16 cellular contexts compared by ENCODE assay signal in the genomic region with DNA sequence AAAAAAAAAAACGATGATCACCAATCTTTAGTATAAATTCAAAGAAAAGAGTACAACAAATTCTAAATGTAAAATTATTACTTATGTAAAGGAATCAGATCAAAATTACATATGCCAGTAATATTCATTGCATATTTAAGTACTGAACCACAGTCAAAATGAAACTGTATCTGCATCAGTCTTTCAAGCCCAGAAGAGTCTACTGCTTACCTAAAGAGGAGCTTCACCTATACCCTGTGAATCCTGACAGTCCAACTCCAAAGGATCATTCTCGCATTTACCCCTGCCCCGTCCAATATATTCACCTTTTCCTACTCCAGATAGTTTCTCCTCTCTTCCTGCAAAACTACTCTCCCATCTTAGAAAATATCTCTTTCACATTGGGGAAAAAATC. TPM values are rescaled to one million over a fixed set of nuclear protein-coding genes. Genes with fewer than 3 reads are reported as not detected.
DNase-seq lines count a peak whose midpoint lies in the region; ATAC-seq, FAIRE-seq and TF ChIP-seq lines count a peak whose summit lies in the region.
"Had no signal": no experiment of that assay in that cellular context is flagged by ENCODE, and none has a peak within 500 bp of the region (broad histone marks: within the 10 kb centered on the region; RNA-seq: fewer than 3 reads in every experiment).

No MANE protein-coding gene starts in this region.

- DNase-seq in activated T-cell treated with anti-CD3 and anti-CD28 coated beads, Interleukin-2, amount 50 U/mL, for 72 hours, result no peak
- no peak for DNase-seq in activated T-cell treated with anti-CD3 and anti-CD28 coated beads for 4 hours
- no peak for DNase-seq in SK-N-SH
- no peak for DNase-seq in naive thymus-derived CD8-positive, alpha-beta T cell
- no peak for DNase-seq in NCI-H2196 (lab: John Stamatoyannopoulos, UW; ENCODE audit: unreplicated experiment)
- no peak for DNase-seq in pancreas
- DNase-seq: activated CD4-positive, CD25-positive, alpha-beta regulatory T cell; activated effector memory CD4-positive, alpha-beta T cell treated with Interleukin-2 at 50 U/mL for 16 hours; heart right ventricle; islet precursor cell; NCI-H1436; ovary; uterus had no signal

- H3K9ac ChIP-seq in SK-N-SH, result no peak overlapping the region

- H3K27ac Mint-ChIP-seq in activated T-cell treated with anti-CD3 and anti-CD28 coated beads, Interleukin-2, amount 50 U/mL, for 72 hours, result peak overlapping the region; percentile 34
- peak overlapping the region in 6 of 10 donors; percentile 1 to 49 (median 9) for H3K27ac Mint-ChIP-seq in naive thymus-derived CD8-positive, alpha-beta T cell

- no peaks in the 10 kb centered on the region for H3K9me3 Mint-ChIP-seq in activated T-cell treated with anti-CD3 and anti-CD28 coated beads, Interleukin-2, amount 50 U/mL, for 72 hours
- no peaks in the 10 kb centered on the region for H3K9me3 Mint-ChIP-seq in naive thymus-derived CD8-positive, alpha-beta T cell

- H3K4me3 ChIP-seq in SK-N-SH (ENCODE audit: low read depth in 2 of 2, low read length in 1 of 2), result no peak overlapping the region
- H3K4me3 ChIP-seq in pancreas, result no peak overlapping the region
- H3K4me3 ChIP-seq: heart right ventricle, ovary, uterus had no signal

- H3K9me3 ChIP-seq in SK-N-SH, result no peaks in the 10 kb centered on the region
- no peaks in the 10 kb centered on the region for H3K9me3 ChIP-seq in pancreas
- H3K9me3 ChIP-seq: heart right ventricle, ovary, uterus had no signal

- peak overlapping the region; percentile 23; the same call in 1 of the 2 replicates for H3K4me2 ChIP-seq in SK-N-SH

- 81% methylated on average over 3 of the region's 3 CpGs for whole genome bisulfite sequencing in SK-N-SH (ENCODE audit: low lambda C conversion rate)
- 84 to 87% methylated on average over 3 of the region's 3 CpGs for WGBS in pancreas, 2 donors

- H3K36me3 Mint-ChIP-seq in activated T-cell treated with anti-CD3 and anti-CD28 coated beads, Interleukin-2, amount 50 U/mL, for 72 hours (ENCODE audit: insufficient read depth in 2 of 2), result peaks cover 9 to 12% of the 10 kb centered on the region in 2 donors
- peaks cover 4 to 53% (median 21%) of the 10 kb centered on the region in 3 donors for H3K36me3 Mint-ChIP-seq in naive thymus-derived CD8-positive, alpha-beta T cell

- FAIRE-seq in pancreas (lab: Jason Lieb, UNC), result no peak
- FAIRE-seq: D721Med had no signal

- H3K9me2 ChIP-seq in SK-N-SH, result no peaks in the 10 kb centered on the region

- H3F3A ChIP-seq in SK-N-SH (replicated peaks; ENCODE audit: insufficient read depth), result peaks cover 19% of the 10 kb centered on the region

- peaks cover 24 to 31% of the 10 kb centered on the region in 2 experiments for H3K36me3 ChIP-seq in SK-N-SH (replicated peaks in 1 of 2; ENCODE audit: control insufficient read depth in 1 of 2, insufficient read depth in 2 of 2, low read length in 1 of 2)
- peaks cover 0 to 5% (median 4%) of the 10 kb centered on the region in 3 donors for H3K36me3 ChIP-seq in pancreas
- H3K36me3 ChIP-seq: ovary, uterus had no signal

- intact Hi-C loops in pancreas (cut with DNase I), result no loop called here

- H2AFZ ChIP-seq in SK-N-SH (ENCODE audit: low read depth), result no peak overlapping the region

- TF ChIP-seq EP300 in SK-N-SH (IDR thresholded peaks at IDR 0.05; ENCODE audit: borderline replicate concordance in 1 of 2, low read depth in 1 of 2, low read length in 1 of 2), result no peak

- no peak for TF ChIP-seq RAD21 in SK-N-SH (IDR thresholded peaks at IDR 0.05; ENCODE audit: low read length)

- peak overlapping the region in 1 of 2 experiments; percentile 8; a peak in 1 of 4 replicates for H3K27ac ChIP-seq in SK-N-SH (ENCODE audit: low read depth in 2 of 2, low read length in 1 of 2)
- H3K27ac ChIP-seq in pancreas, result no peak overlapping the region
- H3K27ac ChIP-seq: heart right ventricle, ovary, uterus had no signal

- H3K4me1 ChIP-seq in SK-N-SH (ENCODE audit: control insufficient read depth in 1 of 2, insufficient read depth in 2 of 2, low read depth in 1 of 2, low read length in 1 of 2) (peaks cover 5 to 10% of the 10 kb centered on the region in 2 experiments; a peak in 3 of 4 replicates), pancreas (peaks cover 5 to 13% (median 7%) of the 10 kb centered on the region in 3 donors)
- H3K4me1 ChIP-seq: uterus had no signal

- POLR2A ChIA-PET in SK-N-SH (lab: Yijun Ruan, JAX), result no interaction called here
- POLR2A ChIA-PET in naive thymus-derived CD8-positive, alpha-beta T cell (lab: Charles Lee), result no interaction called here

- CTCF ChIA-PET in SK-N-SH (lab: Yijun Ruan, JAX), result no interaction called here

- TF ChIP-seq CTCF in SK-N-SH (IDR thresholded peaks at IDR 0.05) (no peak), pancreas (IDR thresholded peaks at IDR 0.05) (no peak)

- peaks cover 18% of the 10 kb centered on the region for H4K20me1 ChIP-seq in SK-N-SH (ENCODE audit: insufficient read depth)

- H3K27me3 ChIP-seq in SK-N-SH (ENCODE audit: insufficient read depth), result no peaks in the 10 kb centered on the region
- no peaks in the 10 kb centered on the region for H3K27me3 ChIP-seq in pancreas
- H3K27me3 ChIP-seq: heart right ventricle, ovary, uterus had no signal

- H3K27me3 Mint-ChIP-seq in activated T-cell treated with anti-CD3 and anti-CD28 coated beads, Interleukin-2, amount 50 U/mL, for 72 hours (ENCODE audit: low read depth), result no peaks in the 10 kb centered on the region
- H3K27me3 Mint-ChIP-seq in naive thymus-derived CD8-positive, alpha-beta T cell, result no peaks in the 10 kb centered on the region

- peaks cover 97% of the 10 kb centered on the region for H3K79me2 ChIP-seq in SK-N-SH (ENCODE audit: insufficient read depth)

- peak; percentile 82 to 88 for ATAC-seq in activated T-cell treated with anti-CD3 and anti-CD28 coated beads, Interleukin-2, amount 50 U/mL, for 72 hours (replicated peaks in 1 of 2)
- ATAC-seq in GM19351 (IDR thresholded peaks at IDR 0.05; ENCODE audit: unreplicated experiment), result peak; percentile 64
- no peak for ATAC-seq in naive thymus-derived CD8-positive, alpha-beta T cell
- ATAC-seq in pancreas, result no peak
- ATAC-seq in HG02970 (IDR thresholded peaks at IDR 0.05; ENCODE audit: low FRiP score, unreplicated experiment), result no peak
- ATAC-seq: heart right ventricle had no signal

- H3K4me3 Mint-ChIP-seq in activated T-cell treated with anti-CD3 and anti-CD28 coated beads, Interleukin-2, amount 50 U/mL, for 72 hours, result peak overlapping the region; percentile 43 to 62
- peak overlapping the region in 1 of 10 donors; percentile 11 for H3K4me3 Mint-ChIP-seq in naive thymus-derived CD8-positive, alpha-beta T cell

- H3K4me1 Mint-ChIP-seq in activated T-cell treated with anti-CD3 and anti-CD28 coated beads, Interleukin-2, amount 50 U/mL, for 72 hours (ENCODE audit: low read depth), result peaks cover 61% of the 10 kb centered on the region
- peaks cover 35 to 71% (median 65%) of the 10 kb centered on the region in 4 donors for H3K4me1 Mint-ChIP-seq in naive thymus-derived CD8-positive, alpha-beta T cell

TF ChIP-seq in SK-N-SH, 30 proteins besides CTCF, POLR2A, EP300 and RAD21:
- TF ChIP-seq, protein P1, sequence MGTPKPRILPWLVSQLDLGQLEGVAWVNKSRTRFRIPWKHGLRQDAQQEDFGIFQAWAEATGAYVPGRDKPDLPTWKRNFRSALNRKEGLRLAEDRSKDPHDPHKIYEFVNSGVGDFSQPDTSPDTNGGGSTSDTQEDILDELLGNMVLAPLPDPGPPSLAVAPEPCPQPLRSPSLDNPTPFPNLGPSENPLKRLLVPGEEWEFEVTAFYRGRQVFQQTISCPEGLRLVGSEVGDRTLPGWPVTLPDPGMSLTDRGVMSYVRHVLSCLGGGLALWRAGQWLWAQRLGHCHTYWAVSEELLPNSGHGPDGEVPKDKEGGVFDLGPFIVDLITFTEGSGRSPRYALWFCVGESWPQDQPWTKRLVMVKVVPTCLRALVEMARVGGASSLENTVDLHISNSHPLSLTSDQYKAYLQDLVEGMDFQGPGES (IDR thresholded peaks at IDR 0.05; ENCODE audit: low read depth, low read length), result no peak
- TF ChIP-seq SMC3 (IDR thresholded peaks at IDR 0.05; ENCODE audit: low read depth, low read length) (no peak), RFX5 (IDR thresholded peaks at IDR 0.05; ENCODE audit: low read length) (no peak)
- TF ChIP-seq, protein P2, sequence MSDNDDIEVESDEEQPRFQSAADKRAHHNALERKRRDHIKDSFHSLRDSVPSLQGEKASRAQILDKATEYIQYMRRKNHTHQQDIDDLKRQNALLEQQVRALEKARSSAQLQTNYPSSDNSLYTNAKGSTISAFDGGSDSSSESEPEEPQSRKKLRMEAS (IDR thresholded peaks at IDR 0.05; ENCODE audit: low read depth), result no peak

RNA-seq across cellular contexts. Expression of a gene that starts 9.2 kb away (rescaled TPM):
- total RNA-seq in activated T-cell treated with anti-CD3 and anti-CD28 coated beads, Interleukin-2, amount 50 U/mL, for 72 hours, result 10 to 100 TPM; 32.1 to 38.4 TPM
- polyA plus RNA-seq in SK-N-SH (2012; rRNA removed), result 15.5 and 16.7 TPM in 2 replicates
- polyA plus RNA-seq in SK-N-SH (2012; cell fraction: cytosol; rRNA removed), result 22.0 and 27.8 TPM in 2 replicates
- polyA plus RNA-seq in SK-N-SH (2012; cell fraction: nucleus; rRNA removed), result 8.9 and 15.9 TPM in 2 replicates
- 10 to 100 TPM; 24.4 to 27.5 TPM for total RNA-seq in naive thymus-derived CD8-positive, alpha-beta T cell
- polyA plus RNA-seq in naive thymus-derived CD8-positive, alpha-beta T cell, result 10 to 100 TPM; 27.8 to 30.4 (median 29.0) TPM
- total RNA-seq in pancreas, result 10 to 100 TPM in 4 of 6 donors, 1 to 10 TPM in 2; 8.9 to 15.7 (median 11.5) TPM
- 10 to 100 TPM in 1 of 2 donors, 1 to 10 TPM in 1; 8.2 to 10.4 TPM for polyA plus RNA-seq in pancreas

RNA-seq across cellular contexts. Expression of a gene that starts 44.1 kb away (rescaled TPM):
- 10 to 100 TPM; 37.4 to 50.7 TPM for total RNA-seq in activated T-cell treated with anti-CD3 and anti-CD28 coated beads, Interleukin-2, amount 50 U/mL, for 72 hours
- polyA plus RNA-seq in SK-N-SH (2012; rRNA removed) (13.8 and 14.9 TPM in 2 replicates), pancreas (1 to 10 TPM; 2.3 to 3.3 TPM)
- polyA plus RNA-seq in SK-N-SH (2012; cell fraction: cytosol; rRNA removed), result 16.2 and 16.7 TPM in 2 replicates
- polyA plus RNA-seq in SK-N-SH (2012; cell fraction: nucleus; rRNA removed), result 24.5 and 36.9 TPM in 2 replicates
- total RNA-seq in naive thymus-derived CD8-positive, alpha-beta T cell, result 10 to 100 TPM; 26.1 to 28.2 TPM
- polyA plus RNA-seq in naive thymus-derived CD8-positive, alpha-beta T cell, result 10 to 100 TPM; 10.1 to 19.4 (median 10.2) TPM
- total RNA-seq in pancreas, result 1 to 10 TPM; 3.0 to 9.2 (median 4.8) TPM

Comparison
In these comparisons a context has a peak if more than half of its experiments do, and no peak if none do; other contexts are left out.
1. ATAC-seq: peak in activated T-cell treated with anti-CD3 and anti-CD28 coated beads, Interleukin-2, amount 50 U/mL, for 72 hours (2 of 2) and GM19351 (single experiment); none in naive thymus-derived CD8-positive, alpha-beta T cell (0 of 2), pancreas (0 of 4) and HG02970 (single experiment).